In genomic region chr1:41889506-41890414, GRCh38 we compare ENCODE assay signal across 1 cellular context.
TF ChIP-seq lines count a peak whose summit lies in the region.

No MANE protein-coding gene starts in this region.

TF ChIP-seq in K562, 482 proteins besides CTCF, POLR2A, EP300 and RAD21 (continued from another document):
- TF ChIP-seq RAD51 (IDR thresholded peaks at IDR 0.05; ENCODE audit: borderline replicate concordance, low read depth) (no peak), RBM25 (IDR thresholded peaks at IDR 0.05; ENCODE audit: low read depth, low read length, severe bottlenecking) (peak; percentile 84), HNRNPK (IDR thresholded peaks at IDR 0.05; ENCODE audit: low read depth, low read length, poor library complexity, severe bottlenecking) (no peak), MAFG (tag; conservative IDR thresholded peaks at IDR 0.05) (peak; percentile 38), C11orf30 (IDR thresholded peaks at IDR 0.05; ENCODE audit: low read depth) (peak; percentile 61), ZNF316 (IDR thresholded peaks at IDR 0.05) (peak; percentile 68), MAFK (IDR thresholded peaks at IDR 0.05; ENCODE audit: low read length) (peak; percentile 45), FOXA3 (CRISPR knock-in tag; conservative IDR thresholded peaks at IDR 0.05 in 1 of 2, IDR thresholded peaks at IDR 0.05 in 1 of 2) (no peak)
